In the genomic region with DNA sequence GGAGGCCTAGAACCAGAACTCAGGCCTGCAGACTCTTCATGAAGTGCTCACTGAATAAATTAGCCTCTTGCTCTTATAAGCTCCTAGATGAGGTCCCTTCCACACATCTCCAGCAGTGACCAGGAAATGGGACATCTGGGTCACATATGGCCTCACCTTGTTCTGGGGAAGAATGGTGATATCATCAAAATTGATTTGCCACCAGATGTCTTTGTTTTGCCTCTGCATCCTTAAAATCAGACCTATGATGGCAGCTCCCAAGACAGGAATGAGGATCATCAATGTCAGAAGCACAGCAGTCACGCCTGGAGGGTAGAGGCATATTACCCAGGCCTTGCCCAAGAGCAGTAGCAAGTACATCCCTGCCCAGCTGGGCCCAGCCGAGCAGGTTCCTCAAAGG, we compare ENCODE assay signal across 36 cellular contexts. TPM values are rescaled to one million over a fixed set of nuclear protein-coding genes. Genes with fewer than 3 reads are reported as not detected.
"Had no signal": no experiment of that assay in that cellular context is flagged by ENCODE, and none has a peak within 500 bp of the region (broad histone marks: within the 10 kb centered on the region; RNA-seq: fewer than 3 reads in every experiment).

No MANE protein-coding gene starts in this region.

- H3K36me3 ChIP-seq: adrenal gland, brain microvascular endothelial cell, breast epithelium had no signal

- DNase-seq: activated B cell treated with CpG ODN at 0.5 μM for 24 hours; activated CD4-positive, alpha-beta memory T cell treated with anti-CD3 and anti-CD28 coated beads for 36 hours; activated CD4-positive, alpha-beta T cell treated with anti-CD3 and anti-CD28 coated beads for 4 hours; activated CD4-positive, alpha-beta T cell treated with anti-CD3 and anti-CD28 coated beads, Interleukin-2, amount 10 ng/mL, durations not matched to agents 24 days and 14 days; activated CD4-positive, alpha-beta T cell treated with anti-CD3 and anti-CD28 coated beads, Interleukin-2, amount 50 U/mL, for 1 hour; activated CD4-positive, alpha-beta T cell treated with anti-CD3 and anti-CD28 coated beads, Interleukin-2, amount 50 U/mL, for 4 hours; activated CD4-positive, CD25-positive, alpha-beta regulatory T cell treated with anti-CD3 and anti-CD28 coated beads, Interleukin-2, amount 50 U/mL, for 72 hours; activated CD8-positive, alpha-beta memory T cell treated with anti-CD3 and anti-CD28 coated beads, Interleukin-2, amount 50 U/mL, for 4 hours; activated CD8-positive, alpha-beta T cell treated with anti-CD3 and anti-CD28 coated beads for 36 hours; activated effector memory CD4-positive, alpha-beta T cell treated with anti-CD3 and anti-CD28 coated beads, Interleukin-2, amount 50 U/mL, for 16 hours; activated gamma-delta T cell treated with Interleukin-2 at 50 U/mL for 16 hours; activated naive CD4-positive, alpha-beta T cell; activated naive CD4-positive, alpha-beta T cell treated with anti-CD3 and anti-CD28 coated beads for 36 hours; activated naive CD4-positive, alpha-beta T cell treated with anti-CD3 and anti-CD28 coated beads, Interleukin-2, amount 50 U/mL, for 16 hours; activated naive CD8-positive, alpha-beta T cell treated with anti-CD3 and anti-CD28 coated beads for 36 hours; activated T-cell treated with anti-CD3 and anti-CD28 coated beads for 4 hours; activated T-cell treated with anti-CD3 and anti-CD28 coated beads, Interleukin-2, amount 50 U/mL, for 1 hour; activated T-cell treated with anti-CD3 and anti-CD28 coated beads, Interleukin-2, amount 50 U/mL, for 4 hours; activated T-cell treated with anti-CD3 and anti-CD28 coated beads, Interleukin-2, amount 50 U/mL, for 72 hours; adrenal gland; amniotic stem cell; aorta; body of pancreas; brain microvascular endothelial cell; central memory CD4-positive, alpha-beta T cell; T-helper 2 cell; T-helper 9 cell had no signal

- H3K9me3 ChIP-seq: adrenal gland, body of pancreas, breast epithelium had no signal

- H3K27me3 ChIP-seq: adrenal gland, body of pancreas, brain microvascular endothelial cell, breast epithelium had no signal

- H3K4me3 ChIP-seq: adrenal gland, body of pancreas, breast epithelium had no signal

- H3K4me1 ChIP-seq: adrenal gland, body of pancreas, breast epithelium had no signal

- ATAC-seq: activated CD8-positive, alpha-beta T cell treated with anti-CD3 and anti-CD28 coated beads for 36 hours; activated naive CD4-positive, alpha-beta T cell treated with anti-CD3 and anti-CD28 coated beads, Interleukin-2, amount 50 U/mL, for 72 hours; activated T-cell treated with anti-CD3 and anti-CD28 coated beads, Interleukin-2, amount 50 U/mL, for 4 hours; activated T-cell treated with anti-CD3 and anti-CD28 coated beads, Interleukin-2, amount 50 U/mL, for 72 hours; activated T-helper 17 cell treated with anti-CD3 and anti-CD28 coated beads, Interleukin-2, amount 50 U/mL, for 72 hours; body of pancreas had no signal

- H3K27ac ChIP-seq: adrenal gland, body of pancreas, brain microvascular endothelial cell, breast epithelium, VCaP had no signal

RNA-seq across cellular contexts. Expression of gene TECTB, which starts 57.4 kb away (rescaled TPM):
- total RNA-seq: activated B cell treated with CpG ODN at 0.5 μM for 24 hours; activated CD4-positive, alpha-beta memory T cell treated with anti-CD3 and anti-CD28 coated beads for 36 hours; activated CD4-positive, alpha-beta T cell treated with anti-CD3 and anti-CD28 coated beads, Interleukin-2, amount 10 ng/mL, durations not matched to agents 24 days and 14 days; activated CD8-positive, alpha-beta memory T cell treated with anti-CD3 and anti-CD28 coated beads for 36 hours; activated CD8-positive, alpha-beta T cell treated with anti-CD3 and anti-CD28 coated beads for 36 hours; activated naive CD4-positive, alpha-beta T cell treated with anti-CD3 and anti-CD28 coated beads for 36 hours; activated naive CD4-positive, alpha-beta T cell treated with anti-CD3 and anti-CD28 coated beads, Interleukin-2, amount 50 U/mL, for 72 hours; activated naive CD8-positive, alpha-beta T cell treated with anti-CD3 and anti-CD28 coated beads for 36 hours; activated T-cell treated with anti-CD3 and anti-CD28 coated beads, Interleukin-2, amount 50 U/mL, for 4 hours; activated T-cell treated with anti-CD3 and anti-CD28 coated beads, Interleukin-2, amount 50 U/mL, for 72 hours; activated T-helper 1 cell treated with anti-CD3 and anti-CD28 coated beads, Interleukin-12 subunit alpha, Interleukin-12 subunit beta, Interleukin-2, Interleukin-4 antibody, amounts not matched to agents 30 ng/mL and 10 ng/mL and 1 ng/mL, durations not matched to agents 14 hours and 24 hours and 36 hours; activated T-helper 17 cell treated with anti-CD3 and anti-CD28 coated beads, Interleukin-2, amount 50 U/mL, for 72 hours; adrenal gland; aorta; astrocyte; body of pancreas; breast epithelium; cardiac septum; cerebellum had no signal
